ENCODE assay signal across 1 cellular context in the genomic region with DNA sequence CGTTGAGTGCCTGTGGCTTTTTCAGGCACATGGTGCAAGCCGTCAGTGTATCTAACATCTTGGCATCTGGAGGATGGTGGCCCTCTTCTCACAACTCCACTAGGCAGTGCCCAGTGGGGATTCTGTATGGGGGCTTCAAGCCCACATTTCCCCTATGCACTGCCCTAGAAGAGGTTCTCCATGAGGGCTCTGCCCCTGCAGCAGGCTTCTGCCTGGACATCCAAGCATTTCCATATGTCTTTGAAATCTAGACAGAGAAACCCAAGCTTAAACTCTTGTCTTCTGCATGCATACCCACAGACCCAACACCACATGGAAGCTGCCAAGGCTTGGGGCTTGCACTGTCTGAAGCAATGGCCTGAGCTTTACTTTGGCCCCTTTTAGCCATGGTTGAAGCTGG.
TF ChIP-seq lines count a peak whose summit lies in the region.

No MANE protein-coding gene starts in this region.

TF ChIP-seq in K562, 482 proteins besides CTCF, POLR2A, EP300 and RAD21:
- TF ChIP-seq KAT7 (CRISPR knock-in tag; IDR thresholded peaks at IDR 0.05; ENCODE audit: borderline replicate concordance) (no peak), GABPB1 (CRISPR knock-in tag; IDR thresholded peaks at IDR 0.05) (no peak), TARDBP (IDR thresholded peaks at IDR 0.05) (no peak), TSHZ1 (CRISPR knock-in tag; IDR thresholded peaks at IDR 0.05) (no peak), MAFG (tag; conservative IDR thresholded peaks at IDR 0.05) (no peak), ZNF280A (IDR thresholded peaks at IDR 0.05; ENCODE audit: low read depth, partially characterized antibody) (peak; percentile 20), SREBF1 (IDR thresholded peaks at IDR 0.05; ENCODE audit: borderline replicate concordance, low read depth, low read length) (no peak), FOXJ2 (tag; IDR thresholded peaks at IDR 0.05) (no peak), CBX3 (IDR thresholded peaks at IDR 0.05; ENCODE audit: borderline replicate concordance in 1 of 2, low read length in 2 of 2) (peak in 1 of 2 experiments; percentile 74; a peak in 1 of 3 replicates), NUFIP1 (IDR thresholded peaks at IDR 0.05; ENCODE audit: partially characterized antibody) (no peak), CBX5 (IDR thresholded peaks at IDR 0.05; ENCODE audit: borderline replicate concordance, low read depth) (0 out of 2 replicates have a peak, but pooled peaks have one; percentile 61), RCOR1 (IDR thresholded peaks at IDR 0.05; ENCODE audit: borderline replicate concordance in 1 of 2, low read depth in 2 of 2, low read length in 2 of 2) (no peak)
